ENCODE assay signal across 16 cellular contexts in genomic region chr7:95047291-95047690, GRCh38.
"Had no signal": no experiment of that assay in that cellular context is flagged by ENCODE, and none has a peak within 500 bp of the region (broad histone marks: within the 10 kb centered on the region; RNA-seq: fewer than 3 reads in every experiment).

No MANE protein-coding gene starts in this region.

- H3K27me3 ChIP-seq: cardiac muscle cell, stomach, thyroid gland had no signal

- H3K9me3 Mint-ChIP-seq: activated CD4-positive, alpha-beta memory T cell treated with anti-CD3 and anti-CD28 coated beads for 36 hours; activated naive CD4-positive, alpha-beta T cell treated with anti-CD3 and anti-CD28 coated beads, Interleukin-2, amount 50 U/mL, for 72 hours; activated T-helper 1 cell treated with anti-CD3 and anti-CD28 coated beads, Interleukin-12 subunit alpha, Interleukin-12 subunit beta, Interleukin-2, Interleukin-4 antibody, amounts not matched to agents 30 ng/mL and 10 ng/mL and 1 ng/mL, durations not matched to agents 14 hours and 24 hours and 36 hours; T-cell; WTC11 had no signal

- H3K36me3 ChIP-seq: cardiac muscle cell, lower lobe of right lung, prostate gland, stomach, thyroid gland had no signal

- DNase-seq: activated CD4-positive, alpha-beta memory T cell treated with anti-CD3 and anti-CD28 coated beads for 36 hours; activated CD4-positive, alpha-beta T cell treated with anti-CD3 and anti-CD28 coated beads for 4 hours; activated gamma-delta T cell treated with Interleukin-2 at 50 U/mL for 16 hours; activated T-cell treated with anti-CD3 and anti-CD28 coated beads for 4 hours; islet precursor cell; lower lobe of right lung; right cardiac atrium; stimulated activated CD4-positive, alpha-beta T cell treated with anti-CD3 and anti-CD28 coated beads, Interleukin-2, amount 100 ng/mL, for 48 hours; stomach; T-cell; thyroid gland had no signal

- ATAC-seq: activated naive CD4-positive, alpha-beta T cell treated with anti-CD3 and anti-CD28 coated beads, Interleukin-2, amount 50 U/mL, for 72 hours; lower lobe of right lung; T-cell had no signal

- H3K27ac ChIP-seq: cardiac muscle cell, lower lobe of right lung, prostate gland, stomach, thyroid gland had no signal

- H3K4me3 Mint-ChIP-seq: activated CD4-positive, alpha-beta memory T cell treated with anti-CD3 and anti-CD28 coated beads for 36 hours; activated T-helper 1 cell treated with anti-CD3 and anti-CD28 coated beads, Interleukin-12 subunit alpha, Interleukin-12 subunit beta, Interleukin-2, Interleukin-4 antibody, amounts not matched to agents 30 ng/mL and 10 ng/mL and 1 ng/mL, durations not matched to agents 14 hours and 24 hours and 36 hours; T-cell; WTC11 had no signal

- H3K27ac Mint-ChIP-seq: activated CD4-positive, alpha-beta memory T cell treated with anti-CD3 and anti-CD28 coated beads for 36 hours; activated naive CD4-positive, alpha-beta T cell treated with anti-CD3 and anti-CD28 coated beads, Interleukin-2, amount 50 U/mL, for 72 hours; activated T-helper 1 cell treated with anti-CD3 and anti-CD28 coated beads, Interleukin-12 subunit alpha, Interleukin-12 subunit beta, Interleukin-2, Interleukin-4 antibody, amounts not matched to agents 30 ng/mL and 10 ng/mL and 1 ng/mL, durations not matched to agents 14 hours and 24 hours and 36 hours; T-cell; WTC11 had no signal

- H3K4me1 Mint-ChIP-seq: T-cell had no signal

- H3K4me1 ChIP-seq: lower lobe of right lung, prostate gland had no signal

- H3K9me3 ChIP-seq: lower lobe of right lung, prostate gland, stomach, thyroid gland had no signal

- H3K36me3 Mint-ChIP-seq: activated CD4-positive, alpha-beta memory T cell treated with anti-CD3 and anti-CD28 coated beads for 36 hours; activated naive CD4-positive, alpha-beta T cell treated with anti-CD3 and anti-CD28 coated beads, Interleukin-2, amount 50 U/mL, for 72 hours; T-cell; WTC11 had no signal

- H3K4me3 ChIP-seq: cardiac muscle cell, lower lobe of right lung, prostate gland, stomach, thyroid gland had no signal

- H3K27me3 Mint-ChIP-seq: T-cell had no signal
